Comparison of ENCODE assay signal across 8 cellular contexts in the genomic region with DNA sequence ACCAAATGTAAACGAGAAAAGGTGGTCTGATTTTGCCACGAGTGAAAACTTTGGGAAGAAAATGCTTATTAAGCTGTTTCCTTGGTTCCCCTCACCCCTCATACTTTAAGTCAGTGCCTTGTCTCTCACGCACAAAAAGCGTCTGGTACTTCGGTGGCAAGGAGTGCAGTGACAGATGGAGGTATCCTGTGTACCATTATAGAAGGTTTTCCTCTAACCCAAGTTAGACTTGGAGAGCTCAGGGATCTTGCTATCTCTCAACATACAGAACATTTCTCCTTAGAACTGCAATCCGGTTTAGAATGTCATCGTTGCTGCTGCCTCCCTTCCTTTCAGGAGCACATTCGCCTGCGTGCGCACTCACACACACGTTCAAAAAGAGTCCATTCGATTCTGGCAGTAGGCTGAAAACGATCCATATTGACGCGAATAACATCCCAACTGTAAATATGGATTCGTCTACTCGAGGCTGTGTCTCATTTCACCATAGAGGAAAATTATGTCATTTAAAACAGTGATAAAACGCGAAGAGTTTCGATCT. TPM values are rescaled to one million over a fixed set of nuclear protein-coding genes. Genes with fewer than 3 reads are reported as not detected.
DNase-seq lines count a peak whose midpoint lies in the region; ATAC-seq and TF ChIP-seq lines count a peak whose summit lies in the region.

No MANE protein-coding gene starts in this region.

- WGBS in ectodermal cell, 2 experiments, result 1% methylated on average over 20 of the region's 20 CpGs
- WGBS in mesodermal cell (ENCODE audit: insufficient coverage in 2 of 2), 2 experiments, result 0 to 1% methylated on average over 13 to 19 of the region's 20 CpGs

- no peak for ATAC-seq in GM21447 (IDR thresholded peaks at IDR 0.05; ENCODE audit: unreplicated experiment)

- peak; percentile 34 for DNase-seq in BE2C
- peak; percentile 20 for DNase-seq in HEK293T (ENCODE audit: extremely low spot score)
- no peak for DNase-seq in OCI-LY7 (ENCODE audit: low spot score)
- DNase-seq in effector CD4-positive, alpha-beta T cell, result no peak
- no peak for DNase-seq in T1000 (lab: John Stamatoyannopoulos, UW)

- H3K9me3 ChIP-seq in BE2C (no peaks in the 10 kb centered on the region), OCI-LY7 (ENCODE audit: low read length) (no peaks in the 10 kb centered on the region), ectodermal cell (ENCODE audit: control insufficient read depth, low read length) (no peaks in the 10 kb centered on the region), mesodermal cell (ENCODE audit: control insufficient read depth, low read length) (no peaks in the 10 kb centered on the region)

- H3K4me1 ChIP-seq in BE2C (no peaks in the 10 kb centered on the region; the same call in 1 of the 2 replicates), OCI-LY7 (ENCODE audit: insufficient read depth, low read length, poor library complexity, severe bottlenecking) (peaks cover 30% of the 10 kb centered on the region), ectodermal cell (ENCODE audit: control insufficient read depth, insufficient read depth, low read length) (no peaks in the 10 kb centered on the region), mesodermal cell (ENCODE audit: control insufficient read depth, insufficient read depth, low read length, poor library complexity, severe bottlenecking) (peaks cover 5% of the 10 kb centered on the region)

- H3K36me3 ChIP-seq in BE2C (peaks cover 15% of the 10 kb centered on the region), OCI-LY7 (ENCODE audit: insufficient read depth, low read length) (no peaks in the 10 kb centered on the region), ectodermal cell (ENCODE audit: control insufficient read depth, insufficient read depth, low read length) (no peaks in the 10 kb centered on the region), mesodermal cell (ENCODE audit: control insufficient read depth, insufficient read depth, low read length) (peaks cover 12% of the 10 kb centered on the region)

- CTCF ChIA-PET in HEK293T (lab: Yijun Ruan, JAX), result interaction anchor here (1.4 kb wide), 1 partner anchor 367 kb away, joined by 3 read pairs; no protein-coding TSS in a partner anchor
- CTCF ChIA-PET in OCI-LY7 (lab: Charles Lee; ENCODE audit: unreplicated experiment), result no interaction called here

- peak overlapping the region; percentile 57; the same call in 1 of the 2 replicates for H2AFZ ChIP-seq in OCI-LY7 (ENCODE audit: low read length)

- H3K4me3 ChIP-seq in BE2C (ENCODE audit: low read depth, low read length), result peak overlapping the region; percentile 90
- H3K4me3 ChIP-seq in OCI-LY7 (ENCODE audit: low read depth, low read length, poor library complexity, severe bottlenecking), result no peak overlapping the region
- peak overlapping the region; percentile 99 for H3K4me3 ChIP-seq in ectodermal cell (ENCODE audit: insufficient read depth, low read depth, low read length)
- H3K4me3 ChIP-seq in mesodermal cell (ENCODE audit: extremely low read depth, insufficient read depth, low read length, poor library complexity, severe bottlenecking), result peak overlapping the region; percentile 99

- peak overlapping the region; percentile 83; the same call in 1 of the 2 replicates for H3K4me2 ChIP-seq in OCI-LY7 (ENCODE audit: low read length)

- POLR2A ChIA-PET in HEK293T (lab: Yijun Ruan, JAX) (interaction anchor here (0.7 to 3.0 kb wide), 4 partner anchors 9 to 220 kb away, joined by 4 to 13 read pairs (median 4); no protein-coding TSS in a partner anchor), OCI-LY7 (lab: Charles Lee) (interaction anchor here (0.6 kb wide), 1 partner anchor 12 kb away, joined by 3 read pairs; no protein-coding TSS in a partner anchor)

- no TSS peak for BruUV-seq in OCI-LY7 (replicated peaks; lab: Mats Ljungman, UMichigan)

- H4K20me1 ChIP-seq in OCI-LY7 (ENCODE audit: insufficient read depth, low read length), result peaks cover 6% of the 10 kb centered on the region; the same call in 1 of the 2 replicates

- no peaks in the 10 kb centered on the region for H3K9me2 ChIP-seq in OCI-LY7 (ENCODE audit: insufficient read depth, low read length)

- intact Hi-C loops in OCI-LY7 (cut with micrococcal nuclease; ENCODE audit: unreplicated experiment), result loop anchor here (5.0 to 10.0 kb wide), 2 partner anchors 49 to 971 kb away; no protein-coding TSS in a partner anchor

- TF ChIP-seq CTCF in BE2C (IDR thresholded peaks at IDR 0.05; ENCODE audit: low read depth, low read length), result no peak
- no peak for TF ChIP-seq CTCF in OCI-LY7 (conservative IDR thresholded peaks at IDR 0.05; ENCODE audit: low read length)

- no peaks in the 10 kb centered on the region for H3K79me2 ChIP-seq in OCI-LY7 (ENCODE audit: insufficient read depth, low read depth, low read length)

- no peaks in the 10 kb centered on the region for H3K27me3 ChIP-seq in BE2C
- H3K27me3 ChIP-seq in ectodermal cell (ENCODE audit: control insufficient read depth, insufficient read depth, low read length, poor library complexity, severe bottlenecking), result peaks cover 7% of the 10 kb centered on the region

- H3K27ac ChIP-seq in OCI-LY7 (ENCODE audit: low read depth, low read length, poor library complexity, severe bottlenecking) (no peak overlapping the region), ectodermal cell (ENCODE audit: insufficient read depth, low read depth, low read length, poor library complexity, severe bottlenecking) (peak overlapping the region; percentile 94), mesodermal cell (ENCODE audit: low read depth, low read length, severe bottlenecking) (peak overlapping the region; percentile 98)

TF ChIP-seq in HEK293T, 16 proteins besides CTCF, POLR2A, EP300 and RAD21:
- TF ChIP-seq L3MBTL2 (conservative IDR thresholded peaks at IDR 0.05) (0 out of 2 replicates have a peak, but pooled peaks have one; percentile 5), ARNT (IDR thresholded peaks at IDR 0.05) (no peak)
TF ChIP-seq in HEK293T: peak in this region for 1.

RNA-seq across cellular contexts. Expression of gene MARCKS, which starts 1.1 kb away (rescaled TPM):
- 45.7 TPM for polyA plus RNA-seq in BE2C (2012; ENCODE audit: insufficient read depth, insufficient read length, low read depth)
- 0.03 TPM in 1 of 2 replicates, not detected in the other for total RNA-seq in OCI-LY7 (2014; rRNA removed; shearing (Covaris generic))
- 3.9 TPM in 2 replicates for total RNA-seq in OCI-LY7 (2022)
- 205 TPM for polyA plus RNA-seq in ectodermal cell (2013, experiment 1 of 4)
- polyA plus RNA-seq in ectodermal cell (2013, experiment 2 of 4), result 199 TPM
- 147 TPM for polyA plus RNA-seq in ectodermal cell (2013, experiment 3 of 4)
- 156 TPM for polyA plus RNA-seq in ectodermal cell (2013, experiment 4 of 4)
- polyA plus RNA-seq in mesodermal cell (2013, experiment 1 of 2), result 144 TPM
- polyA plus RNA-seq in mesodermal cell (2013, experiment 2 of 2), result 145 TPM

Comparison
In these comparisons a context has a peak if more than half of its experiments do, and no peak if none do; other contexts are left out.
1. DNase-seq: peak in BE2C (single experiment) and HEK293T (single experiment); none in OCI-LY7 (single experiment), effector CD4-positive, alpha-beta T cell (single experiment) and T1000 (single experiment).